In the genomic region with DNA sequence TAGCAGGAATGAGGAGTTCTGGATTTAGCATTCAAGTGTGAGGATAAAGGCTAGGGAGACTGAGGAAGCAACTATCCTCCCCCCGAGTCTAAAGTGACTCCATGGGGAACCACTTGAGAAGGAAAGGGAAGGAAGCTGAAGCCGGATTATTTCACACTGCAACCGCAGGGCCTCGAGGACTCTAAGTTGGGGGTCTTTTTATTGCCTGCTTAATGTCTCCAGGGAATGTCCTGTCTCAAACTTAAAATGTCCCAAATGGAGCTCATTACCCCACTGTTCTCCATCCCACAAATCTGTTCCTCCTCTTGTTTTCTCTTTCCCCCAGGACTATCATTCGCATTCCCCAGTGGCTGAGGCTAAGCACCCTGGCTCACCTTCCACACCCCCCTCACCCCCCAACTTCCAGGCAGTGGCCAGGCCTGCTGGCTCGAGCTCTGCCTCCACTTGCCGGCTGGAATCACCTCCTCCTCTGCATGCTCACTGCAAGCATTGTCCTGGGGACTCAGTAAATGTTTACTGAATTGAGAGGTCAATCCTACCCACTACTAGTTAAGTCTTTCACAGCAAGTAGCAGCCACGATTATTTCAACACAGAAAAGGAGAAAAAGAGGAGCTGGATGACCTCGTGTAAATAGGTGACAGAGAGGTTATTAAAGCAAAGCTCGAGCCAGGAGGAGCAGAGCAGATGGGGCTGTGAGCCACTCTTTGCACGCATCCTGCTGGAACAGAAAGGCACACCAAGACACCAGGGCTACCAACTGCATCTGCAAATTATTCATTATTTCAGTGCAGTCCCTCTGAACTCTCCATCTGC, we compare ENCODE assay signal across 11 cellular contexts. TPM values are rescaled to one million over a fixed set of nuclear protein-coding genes. Genes with fewer than 3 reads are reported as not detected.
DNase-seq lines count a peak whose midpoint lies in the region; ATAC-seq and TF ChIP-seq lines count a peak whose summit lies in the region.
"Had no signal": no experiment of that assay in that cellular context is flagged by ENCODE, and none has a peak within 500 bp of the region (broad histone marks: within the 10 kb centered on the region; RNA-seq: fewer than 3 reads in every experiment).

No MANE protein-coding gene starts in this region.

- POLR2A ChIA-PET in CD4-positive, alpha-beta T cell (lab: Charles Lee): interaction anchor here (0.8 kb wide), 1 partner anchor 31 kb away, joined by 3 read pairs; no protein-coding TSS in a partner anchor

- H3K9ac ChIP-seq in NT2/D1 (ENCODE audit: insufficient read length, low read depth): peak overlapping the region; percentile 44

- H3K4me3 ChIP-seq in NT2/D1 (ENCODE audit: insufficient read length, low read depth) (no peak overlapping the region), fibroblast of mammary gland (ENCODE audit: control insufficient read depth, low read depth, low read length) (no peak overlapping the region)

- H3K27ac ChIP-seq in CD4-positive, alpha-beta T cell (ENCODE audit: low read depth, low read length): no peak overlapping the region

- H3K27ac Mint-ChIP-seq in nephron progenitor cell: peak overlapping the region; percentile 52
- no peak overlapping the region for H3K27ac Mint-ChIP-seq in CD4-positive, alpha-beta T cell

- DNase-seq in DMS 273 treated with DMSO at 0.1 percent for 48 hours (lab: John Stamatoyannopoulos, UW) (peak; percentile 66), NT2/D1 (ENCODE audit: low read depth, low spot score) (peak; percentile 15), fibroblast of mammary gland (ENCODE audit: low read depth) (peak; percentile 57), nephron progenitor cell (no peak), ureter (ENCODE audit: low spot score) (no peak)
- no peak for DNase-seq in CD4-positive, alpha-beta T cell
- DNase-seq: activated CD4-positive, alpha-beta T cell treated with anti-CD3 and anti-CD28 coated beads for 48 hours; midbrain had no signal

- TF ChIP-seq CTCF in fibroblast of mammary gland (conservative IDR thresholded peaks at IDR 0.05; ENCODE audit: control insufficient read depth, insufficient read depth, low read depth, low read length) (no peak), nephron progenitor cell (IDR thresholded peaks at IDR 0.05) (no peak)
- no peak for TF ChIP-seq CTCF in CD4-positive, alpha-beta T cell (IDR thresholded peaks at IDR 0.05)

- no peaks in the 10 kb centered on the region for H3K9me3 Mint-ChIP-seq in nephron progenitor cell
- no peaks in the 10 kb centered on the region for H3K9me3 Mint-ChIP-seq in CD4-positive, alpha-beta T cell

- peaks cover 3% of the 10 kb centered on the region for H3K4me1 ChIP-seq in NT2/D1 (ENCODE audit: insufficient read depth, insufficient read length)

- CTCF ChIA-PET in CD4-positive, alpha-beta T cell (lab: Charles Lee): no interaction called here

- no peak overlapping the region for H3K4me3 Mint-ChIP-seq in nephron progenitor cell
- H3K4me3 Mint-ChIP-seq in CD4-positive, alpha-beta T cell: no peak overlapping the region

- no peaks in the 10 kb centered on the region for H3K27me3 Mint-ChIP-seq in nephron progenitor cell (ENCODE audit: low read depth, poor library complexity)
- no peaks in the 10 kb centered on the region for H3K27me3 Mint-ChIP-seq in CD4-positive, alpha-beta T cell

- no peaks in the 10 kb centered on the region for H3K36me3 ChIP-seq in NT2/D1 (ENCODE audit: insufficient read depth, insufficient read length, low read length)

- no peaks in the 10 kb centered on the region for H3K27me3 ChIP-seq in NT2/D1 (ENCODE audit: insufficient read depth, insufficient read length)
- no peaks in the 10 kb centered on the region for H3K27me3 ChIP-seq in CD4-positive, alpha-beta T cell (ENCODE audit: control insufficient read depth, insufficient read depth, low read length)

- H3K9me3 ChIP-seq in NT2/D1 (ENCODE audit: insufficient read depth, low read length): no peaks in the 10 kb centered on the region
- H3K9me3 ChIP-seq in CD4-positive, alpha-beta T cell (ENCODE audit: control insufficient read depth, low read length): no peaks in the 10 kb centered on the region

- intact Hi-C loops in CD4-positive, alpha-beta T cell (cut with DNase I, micrococcal nuclease): loop anchor here in 1 of 2 experiments (2.0 kb wide), 1 partner anchor 19 kb away; no protein-coding TSS in a partner anchor

- peaks cover 14% of the 10 kb centered on the region for H3K36me3 Mint-ChIP-seq in nephron progenitor cell (ENCODE audit: low read depth)
- peaks cover 22% of the 10 kb centered on the region for H3K36me3 Mint-ChIP-seq in CD4-positive, alpha-beta T cell (ENCODE audit: low read depth)

- peaks cover 67% of the 10 kb centered on the region for H3K4me1 Mint-ChIP-seq in nephron progenitor cell
- H3K4me1 Mint-ChIP-seq in CD4-positive, alpha-beta T cell (ENCODE audit: low read depth): peaks cover 62% of the 10 kb centered on the region

- no peak for ATAC-seq in CD4-positive, alpha-beta T cell (ENCODE audit: poor library complexity)
- ATAC-seq in GM21619 (IDR thresholded peaks at IDR 0.05; ENCODE audit: unreplicated experiment) (no peak), HG02973 (IDR thresholded peaks at IDR 0.05; ENCODE audit: unreplicated experiment) (no peak)
- ATAC-seq: esophagus mucosa had no signal

RNA-seq across cellular contexts. Expression of gene HIPK2, which starts 32.3 kb away (rescaled TPM):
- total RNA-seq in CD4-positive, alpha-beta T cell: 10 to 100 TPM; 36.5 to 37.0 TPM
- total RNA-seq in ureter: 48.2 TPM

Comparison
In these comparisons a context has a peak if more than half of its experiments do, and no peak if none do; other contexts are left out.
1. DNase-seq: peak in DMS 273 treated with DMSO at 0.1 percent for 48 hours (single experiment), NT2/D1 (single experiment) and fibroblast of mammary gland (single experiment); none in nephron progenitor cell (single experiment), CD4-positive, alpha-beta T cell (0 of 10) and ureter (single experiment).